ENCODE assay signal across 22 cellular contexts in genomic region chr11:399731-400211, GRCh38. TPM values are rescaled to one million over a fixed set of nuclear protein-coding genes. Genes with fewer than 3 reads are reported as not detected.
DNase-seq lines count a peak whose midpoint lies in the region; ATAC-seq and TF ChIP-seq lines count a peak whose summit lies in the region.
"Had no signal": no experiment of that assay in that cellular context is flagged by ENCODE, and none has a peak within 500 bp of the region (broad histone marks: within the 10 kb centered on the region; RNA-seq: fewer than 3 reads in every experiment).

No MANE protein-coding gene starts in this region.

- no peak overlapping the region for H3K23ac ChIP-seq in trophoblast cell (ENCODE audit: low read length)

- H3K9ac ChIP-seq in trophoblast cell (ENCODE audit: low read length): no peak overlapping the region

- POLR2A ChIA-PET in Caco-2 (lab: Charles Lee): no interaction called here
- POLR2A ChIA-PET in WTC11 (lab: Charles Lee): no interaction called here

- H3K27me3 ChIP-seq in Caco-2 (replicated peaks; ENCODE audit: control insufficient read depth, insufficient read depth, low read length) (no peaks in the 10 kb centered on the region), trophoblast cell (ENCODE audit: insufficient read depth, low read length) (no peaks in the 10 kb centered on the region)
- H3K27me3 ChIP-seq: SJCRH30 had no signal

- no TSS peak for BruUV-seq in Caco-2 (replicated peaks; lab: Mats Ljungman, UMichigan)

- H3K36me3 ChIP-seq in Caco-2 (ENCODE audit: control insufficient read depth, insufficient read depth, low read length): peaks cover 2% of the 10 kb centered on the region
- H3K36me3 ChIP-seq in trophoblast cell (ENCODE audit: control insufficient read depth in 1 of 2, insufficient read depth in 2 of 2, low read length in 2 of 2): peaks cover 53 to 56% of the 10 kb centered on the region in 2 experiments
- H3K36me3 ChIP-seq in mucosa of descending colon (ENCODE audit: low read depth): peaks cover 4% of the 10 kb centered on the region
- H3K36me3 ChIP-seq: SJCRH30 had no signal

- H3K79me2 ChIP-seq in trophoblast cell (ENCODE audit: control insufficient read depth, insufficient read depth, low read length, poor library complexity): peaks cover 8% of the 10 kb centered on the region

- peak overlapping the region; percentile 28 for H3K27ac Mint-ChIP-seq in activated naive CD4-positive, alpha-beta T cell treated with anti-CD3 and anti-CD28 coated beads, Interleukin-2, amount 10 ng/mL, durations not matched to agents 7 days and 5 days
- no peak overlapping the region for H3K27ac Mint-ChIP-seq in activated naive CD4-positive, alpha-beta T cell treated with anti-CD3 and anti-CD28 coated beads for 36 hours
- H3K27ac Mint-ChIP-seq in Caco-2 (ENCODE audit: unreplicated experiment) (no peak overlapping the region), WTC11 (no peak overlapping the region)
- H3K27ac Mint-ChIP-seq: CD4-positive, alpha-beta memory T cell had no signal

- TF ChIP-seq CTCF in Caco-2 (IDR thresholded peaks at IDR 0.05; ENCODE audit: insufficient read depth in 1 of 2, low read depth in 1 of 2, low read length in 1 of 2, severe bottlenecking in 1 of 2, unreplicated experiment in 1 of 2) (no peak), WTC11 (IDR thresholded peaks at IDR 0.05) (no peak), mucosa of descending colon (IDR thresholded peaks at IDR 0.05) (no peak)

- no peak overlapping the region for H3K4ac ChIP-seq in trophoblast cell (ENCODE audit: low read depth, low read length)

- peaks cover 6% of the 10 kb centered on the region for H3K27me3 Mint-ChIP-seq in activated naive CD4-positive, alpha-beta T cell treated with anti-CD3 and anti-CD28 coated beads, Interleukin-2, amount 10 ng/mL, durations not matched to agents 7 days and 5 days
- no peaks in the 10 kb centered on the region for H3K27me3 Mint-ChIP-seq in activated naive CD4-positive, alpha-beta T cell treated with anti-CD3 and anti-CD28 coated beads for 36 hours (ENCODE audit: low read depth)
- H3K27me3 Mint-ChIP-seq in Caco-2 (ENCODE audit: insufficient read depth, unreplicated experiment): no peaks in the 10 kb centered on the region
- H3K27me3 Mint-ChIP-seq in WTC11 (ENCODE audit: low read depth): peaks cover 8% of the 10 kb centered on the region
- H3K27me3 Mint-ChIP-seq: CD4-positive, alpha-beta memory T cell had no signal

- H3K4me2 ChIP-seq in trophoblast cell (ENCODE audit: low read length): no peak overlapping the region

- ATAC-seq in WTC11 (no peak; the same call in 1 of the 2 replicates), mucosa of descending colon (no peak)
- ATAC-seq: HCT116 had no signal

- H3K27ac ChIP-seq in trophoblast cell (ENCODE audit: low read depth, low read length): no peak overlapping the region
- H3K27ac ChIP-seq: SJCRH30 had no signal

- H2BK12ac ChIP-seq in trophoblast cell (ENCODE audit: low read length): no peak overlapping the region

- H2BK120ac ChIP-seq in trophoblast cell (ENCODE audit: insufficient read depth, low read length, poor library complexity): no peak overlapping the region

- H3K79me1 ChIP-seq in trophoblast cell (ENCODE audit: low read length): peaks cover 6% of the 10 kb centered on the region

- H2AK5ac ChIP-seq in trophoblast cell (ENCODE audit: low read length): no peak overlapping the region

- H3K36me3 Mint-ChIP-seq in activated naive CD4-positive, alpha-beta T cell treated with anti-CD3 and anti-CD28 coated beads, Interleukin-2, amount 10 ng/mL, durations not matched to agents 7 days and 5 days: peaks cover 1% of the 10 kb centered on the region
- no peaks in the 10 kb centered on the region for H3K36me3 Mint-ChIP-seq in activated naive CD4-positive, alpha-beta T cell treated with anti-CD3 and anti-CD28 coated beads for 36 hours (ENCODE audit: low read depth)
- H3K36me3 Mint-ChIP-seq in Caco-2 (ENCODE audit: insufficient read depth, unreplicated experiment) (peaks cover 50% of the 10 kb centered on the region), WTC11 (peaks cover 11% of the 10 kb centered on the region)
- H3K36me3 Mint-ChIP-seq: CD4-positive, alpha-beta memory T cell had no signal

- H4K8ac ChIP-seq in trophoblast cell (ENCODE audit: low read depth, low read length): no peak overlapping the region

- H4K91ac ChIP-seq in trophoblast cell (ENCODE audit: low read depth, low read length): no peak overlapping the region

- H3K4me3 Mint-ChIP-seq in activated naive CD4-positive, alpha-beta T cell treated with anti-CD3 and anti-CD28 coated beads, Interleukin-2, amount 10 ng/mL, durations not matched to agents 7 days and 5 days: no peak overlapping the region
- H3K4me3 Mint-ChIP-seq in activated naive CD4-positive, alpha-beta T cell treated with anti-CD3 and anti-CD28 coated beads for 36 hours: no peak overlapping the region
- H3K4me3 Mint-ChIP-seq in Caco-2 (ENCODE audit: unreplicated experiment) (peak overlapping the region; percentile 17), WTC11 (0 out of 2 replicates have a peak overlapping the region, but pooled peaks have one; percentile 6)
- H3K4me3 Mint-ChIP-seq: CD4-positive, alpha-beta memory T cell had no signal

- peaks cover 8% of the 10 kb centered on the region for H3K9me3 Mint-ChIP-seq in activated naive CD4-positive, alpha-beta T cell treated with anti-CD3 and anti-CD28 coated beads, Interleukin-2, amount 10 ng/mL, durations not matched to agents 7 days and 5 days
- H3K9me3 Mint-ChIP-seq in activated naive CD4-positive, alpha-beta T cell treated with anti-CD3 and anti-CD28 coated beads for 36 hours: peaks cover 4% of the 10 kb centered on the region
- H3K9me3 Mint-ChIP-seq in Caco-2 (ENCODE audit: unreplicated experiment): no peaks in the 10 kb centered on the region
- H3K9me3 Mint-ChIP-seq in WTC11: peaks cover 3% of the 10 kb centered on the region; the same call in 1 of the 2 replicates
- H3K9me3 Mint-ChIP-seq: CD4-positive, alpha-beta memory T cell had no signal

- WGBS in trophoblast cell (ENCODE audit: extremely low coverage, insufficient coverage, insufficient read length): no CpG with 5 or more reads among the region's 21 CpGs

- H3K4me1 ChIP-seq in Caco-2 (peaks cover 6% of the 10 kb centered on the region; the same call in 1 of the 2 replicates), trophoblast cell (ENCODE audit: control insufficient read depth in 1 of 2, insufficient read depth in 2 of 2, low read length in 2 of 2) (peaks cover 9 to 12% of the 10 kb centered on the region in 2 experiments), mucosa of descending colon (ENCODE audit: low read depth) (peaks cover 9% of the 10 kb centered on the region)
- H3K4me1 ChIP-seq: SJCRH30 had no signal

- no peak for DNase-seq in activated naive CD4-positive, alpha-beta T cell treated with anti-CD3 and anti-CD28 coated beads, Interleukin-2, amount 10 ng/mL, durations not matched to agents 7 days and 5 days
- DNase-seq in activated naive CD4-positive, alpha-beta T cell treated with anti-CD3 and anti-CD28 coated beads for 36 hours: no peak
- no peak for DNase-seq in Caco-2
- DNase-seq in WTC11 (ENCODE audit: low spot score): no peak
- no peak for DNase-seq in trophoblast cell
- no peak for DNase-seq in stimulated activated CD4-positive, alpha-beta T cell treated with anti-CD3 and anti-CD28 coated beads, Interleukin-4, amount 100 ng/mL, for 24 hours
- no peak for DNase-seq in T-helper 2 cell
- no peak for DNase-seq in mucosa of descending colon
- DNase-seq: 8988T, GOT3, NCI-H1105 treated with DMSO at 0.1 percent for 48 hours, NCI-H1694, NCI-H2081 treated with DMSO at 0.1 percent for 48 hours, NCI-H2227 treated with DMSO at 0.1 percent for 48 hours, NCI-H510A treated with DMSO at 0.1 percent for 48 hours, NCI-H774, RPMI8226, SJCRH30 had no signal

- H3K4me3 ChIP-seq in Caco-2 (ENCODE audit: low read depth, low read length) (no peak overlapping the region), trophoblast cell (ENCODE audit: low read depth, low read length) (peak overlapping the region; percentile 27), mucosa of descending colon (no peak overlapping the region)
- H3K4me3 ChIP-seq: SJCRH30 had no signal

- H3K14ac ChIP-seq in trophoblast cell (ENCODE audit: low read length): no peak overlapping the region

- no peak overlapping the region for H3K18ac ChIP-seq in trophoblast cell (ENCODE audit: low read length)

- CTCF ChIA-PET in activated naive CD4-positive, alpha-beta T cell treated with anti-CD3 and anti-CD28 coated beads, Interleukin-2, amount 10 ng/mL, durations not matched to agents 7 days and 5 days (lab: Charles Lee): no interaction called here
- CTCF ChIA-PET in activated naive CD4-positive, alpha-beta T cell treated with anti-CD3 and anti-CD28 coated beads for 36 hours (lab: Charles Lee): no interaction called here
- CTCF ChIA-PET in Caco-2 (lab: Charles Lee) (no interaction called here), WTC11 (lab: Charles Lee) (no interaction called here)

- H2BK5ac ChIP-seq in trophoblast cell (ENCODE audit: low read depth, low read length, poor library complexity): no peak overlapping the region

- no peaks in the 10 kb centered on the region for H3K4me1 Mint-ChIP-seq in activated naive CD4-positive, alpha-beta T cell treated with anti-CD3 and anti-CD28 coated beads, Interleukin-2, amount 10 ng/mL, durations not matched to agents 7 days and 5 days
- peaks cover 5% of the 10 kb centered on the region for H3K4me1 Mint-ChIP-seq in activated naive CD4-positive, alpha-beta T cell treated with anti-CD3 and anti-CD28 coated beads for 36 hours (ENCODE audit: low read depth)
- H3K4me1 Mint-ChIP-seq in Caco-2 (ENCODE audit: low read depth, unreplicated experiment) (peaks cover 8% of the 10 kb centered on the region), WTC11 (peaks cover under 1% of the 10 kb centered on the region)

- H3K9me3 ChIP-seq in Caco-2: 0 out of 2 replicates have a peak, but pooled peaks cover 3% of the 10 kb centered on the region
- H3K9me3 ChIP-seq in trophoblast cell (ENCODE audit: insufficient read depth, low read depth, low read length): peaks cover 19% of the 10 kb centered on the region
- no peaks in the 10 kb centered on the region for H3K9me3 ChIP-seq in mucosa of descending colon
- H3K9me3 ChIP-seq: SJCRH30 had no signal

- H2AFZ ChIP-seq in trophoblast cell (ENCODE audit: insufficient read depth, low read length, poor library complexity): no peak overlapping the region

- intact Hi-C loops in activated naive CD4-positive, alpha-beta T cell treated with anti-CD3 and anti-CD28 coated beads for 36 hours (cut with micrococcal nuclease): no loop called here
- intact Hi-C loops in Caco-2 (cut with micrococcal nuclease; ENCODE audit: unreplicated experiment) (loop anchor here (10.0 kb wide), 1 partner anchor 45 kb away; the partner anchor contains the start of gene ANO9), mucosa of descending colon (cut with DNase I, micrococcal nuclease) (no loop called here)

- no peak overlapping the region for H4K12ac ChIP-seq in trophoblast cell (ENCODE audit: low read depth, low read length)

RNA-seq across cellular contexts. Expression of gene PKP3, which starts 5.8 kb away (rescaled TPM):
- total RNA-seq in activated naive CD4-positive, alpha-beta T cell treated with anti-CD3 and anti-CD28 coated beads for 36 hours: not detected
- total RNA-seq in Caco-2 (2022): 143 and 149 TPM in 2 replicates
- 17.3 to 23.4 TPM (median 21.4 TPM) in 3 replicates for total RNA-seq in WTC11 (2021)
- polyA plus RNA-seq in trophoblast cell (2013): 44.7 and 45.2 TPM in 2 replicates
- 100 to 1,000 TPM in 2 of 3 donors, 10 to 100 TPM in 1; 73.3 to 174 (median 143) TPM for total RNA-seq in mucosa of descending colon
- total RNA-seq: CD4-positive, alpha-beta memory T cell; OCI-LY7; SJCRH30 had no signal

RNA-seq across cellular contexts. Expression of gene SIGIRR, which starts 15.0 kb away (rescaled TPM):
- 10 to 100 TPM; 38.0 to 38.8 TPM for total RNA-seq in activated naive CD4-positive, alpha-beta T cell treated with anti-CD3 and anti-CD28 coated beads for 36 hours
- total RNA-seq in Caco-2 (2022): 119 and 124 TPM in 2 replicates
- 85.2 to 98.9 TPM (median 91.8 TPM) in 3 replicates for total RNA-seq in WTC11 (2021)
- 49.3 and 51.6 TPM in 2 replicates for polyA plus RNA-seq in trophoblast cell (2013)
- total RNA-seq in mucosa of descending colon: 100 to 1,000 TPM; 103 to 190 (median 116) TPM
- total RNA-seq: SJCRH30 had no signal

RNA-seq across cellular contexts. Expression of gene B4GALNT4, which starts 30.5 kb away (rescaled TPM):
- total RNA-seq in activated naive CD4-positive, alpha-beta T cell treated with anti-CD3 and anti-CD28 coated beads for 36 hours: 1 to 10 TPM; 4.1 to 5.2 TPM
- total RNA-seq in Caco-2 (2022): 30.7 and 35.6 TPM in 2 replicates
- total RNA-seq in WTC11 (2021): 88.0 to 113 TPM (median 97.8 TPM) in 3 replicates
- 18.4 and 19.5 TPM in 2 replicates for polyA plus RNA-seq in trophoblast cell (2013)
- total RNA-seq in mucosa of descending colon: 10 to 100 TPM in 1 of 3 donors, 1 to 10 TPM in 2; 2.1 to 11.8 (median 2.2) TPM
- total RNA-seq: OCI-LY7 had no signal
- polyA plus RNA-seq: CD4-positive, alpha-beta memory T cell had no signal

RNA-seq across cellular contexts. Expression of gene ANO9, which starts 42.0 kb away (rescaled TPM):
- 10 to 100 TPM; 28.9 to 31.0 TPM for total RNA-seq in activated naive CD4-positive, alpha-beta T cell treated with anti-CD3 and anti-CD28 coated beads for 36 hours
- total RNA-seq in Caco-2 (2022): 85.5 and 92.6 TPM in 2 replicates
- 13.2 to 17.6 TPM (median 16.6 TPM) in 3 replicates for total RNA-seq in WTC11 (2021)
- polyA plus RNA-seq in trophoblast cell (2013): 16.3 and 16.5 TPM in 2 replicates
- total RNA-seq in mucosa of descending colon: 100 to 1,000 TPM in 2 of 3 donors, 10 to 100 TPM in 1; 85.2 to 179 (median 131) TPM
- polyA plus RNA-seq: BJ had no signal

RNA-seq across cellular contexts. Expression of gene PTDSS2, which starts 50.3 kb away (rescaled TPM):
- total RNA-seq in activated naive CD4-positive, alpha-beta T cell treated with anti-CD3 and anti-CD28 coated beads for 36 hours: 10 to 100 TPM; 12.1 to 15.0 TPM
- 40.6 and 44.3 TPM in 2 replicates for total RNA-seq in Caco-2 (2022)
- total RNA-seq in WTC11 (2021): 49.5 to 56.8 TPM (median 55.2 TPM) in 3 replicates
- 27.0 and 28.6 TPM in 2 replicates for polyA plus RNA-seq in trophoblast cell (2013)
- 10 to 100 TPM; 19.2 to 34.8 (median 27.3) TPM for total RNA-seq in mucosa of descending colon

Comparison
In these comparisons a context has a peak if more than half of its experiments do, and no peak if none do; other contexts are left out.
1. H3K4me3 Mint-ChIP-seq: peak in Caco-2 (single experiment) and WTC11 (single experiment); none in activated naive CD4-positive, alpha-beta T cell treated with anti-CD3 and anti-CD28 coated beads, Interleukin-2, amount 10 ng/mL, durations not matched to agents 7 days and 5 days (single experiment) and activated naive CD4-positive, alpha-beta T cell treated with anti-CD3 and anti-CD28 coated beads for 36 hours (single experiment).
2. RNA of gene PKP3, which starts 5.8 kb away (total RNA-seq): 143 to 149 TPM in Caco-2, 73.3 to 174 TPM in mucosa of descending colon and 17.3 to 23.4 TPM in WTC11; not detected in activated naive CD4-positive, alpha-beta T cell treated with anti-CD3 and anti-CD28 coated beads for 36 hours; every median in the first group is over 10 times any median in the second.